In genomic region chr19:7628589-7629311, GRCh38 we compare ENCODE assay signal across 8 cellular contexts. TPM values are rescaled to one million over a fixed set of nuclear protein-coding genes. Genes with fewer than 3 reads are reported as not detected.
A peak's percentile ranks its signal among the peaks of the same experiment; 100 is the strongest.
DNase-seq lines count a peak whose midpoint lies in the region; ATAC-seq and TF ChIP-seq lines count a peak whose summit lies in the region.

No MANE protein-coding gene starts in this region.

- intact Hi-C loops in activated T-helper 2 cell treated with anti-CD3 and anti-CD28 coated beads, Interferon-gamma antibody, Interleukin-2, Interleukin-4, amounts not matched to agents 10 μg/mL and 5 μg/mL and 100 μg/mL, durations not matched to agents 14 hours and 24 hours and 36 hours (cut with micrococcal nuclease): loop anchor here (1.0 to 2.0 kb wide), 3 partner anchors 52 to 201 kb away; partner anchors contain the start of gene TRAPPC5

- peak overlapping the region; percentile 98 for H3K27ac Mint-ChIP-seq in activated T-helper 2 cell treated with anti-CD3 and anti-CD28 coated beads, Interferon-gamma antibody, Interleukin-2, Interleukin-4, amounts not matched to agents 10 μg/mL and 5 μg/mL and 100 μg/mL, durations not matched to agents 14 hours and 24 hours and 36 hours
- peak overlapping the region; percentile 99 for H3K27ac Mint-ChIP-seq in stimulated activated effector memory CD8-positive, alpha-beta T cell treated with anti-CD3 and anti-CD28 coated beads, Interleukin-12 subunit alpha, Interleukin-12 subunit beta, amount 100 ng/mL, for 72 hours

- H3K4me1 Mint-ChIP-seq in activated T-helper 2 cell treated with anti-CD3 and anti-CD28 coated beads, Interferon-gamma antibody, Interleukin-2, Interleukin-4, amounts not matched to agents 10 μg/mL and 5 μg/mL and 100 μg/mL, durations not matched to agents 14 hours and 24 hours and 36 hours (ENCODE audit: low read depth): peaks cover 24% of the 10 kb centered on the region
- peaks cover 37% of the 10 kb centered on the region for H3K4me1 Mint-ChIP-seq in stimulated activated effector memory CD8-positive, alpha-beta T cell treated with anti-CD3 and anti-CD28 coated beads, Interleukin-12 subunit alpha, Interleukin-12 subunit beta, amount 100 ng/mL, for 72 hours

- DNase-seq in activated T-helper 2 cell treated with anti-CD3 and anti-CD28 coated beads, Interferon-gamma antibody, Interleukin-2, Interleukin-4, amounts not matched to agents 10 μg/mL and 5 μg/mL and 100 μg/mL, durations not matched to agents 14 hours and 24 hours and 36 hours (ENCODE audit: low spot score): no peak
- DNase-seq in iPS DF 6.9 (ENCODE audit: low read depth, low spot score) (no peak), SHP77 (lab: John Stamatoyannopoulos, UW) (no peak), erythroblast (lab: John Stamatoyannopoulos, UW) (no peak), mesenteric fat pad (ENCODE audit: low spot score) (no peak)
- no peak for DNase-seq in stimulated activated effector memory CD8-positive, alpha-beta T cell treated with anti-CD3 and anti-CD28 coated beads, Interleukin-12 subunit alpha, Interleukin-12 subunit beta, amount 100 ng/mL, for 72 hours (ENCODE audit: low spot score in 2 of 2)
- no peak for DNase-seq in central memory CD4-positive, alpha-beta T cell

- WGBS in iPS DF 6.9 (ENCODE audit: insufficient coverage, insufficient read length): no CpG with 5 or more reads among the region's 15 CpGs

- POLR2A ChIA-PET in HEK293 (lab: Yijun Ruan, JAX): interaction anchor here (0.6 to 1.9 kb wide), 7 partner anchors 9 to 551 kb away, joined by 3 to 14 read pairs (median 7); partner anchors contain the start of gene CAMSAP3

- H3K36me3 ChIP-seq in HEK293 (ENCODE audit: control insufficient read depth in 2 of 2, insufficient read depth in 1 of 2, low read length in 2 of 2) (peaks cover 0 to 47% of the 10 kb centered on the region in 2 experiments; a peak in 2 of 3 replicates), iPS DF 6.9 (ENCODE audit: control insufficient read depth, insufficient read depth, low read length) (peaks cover 18% of the 10 kb centered on the region; the same call in 1 of the 2 replicates)

- no peaks in the 10 kb centered on the region for H3K27me3 Mint-ChIP-seq in activated T-helper 2 cell treated with anti-CD3 and anti-CD28 coated beads, Interferon-gamma antibody, Interleukin-2, Interleukin-4, amounts not matched to agents 10 μg/mL and 5 μg/mL and 100 μg/mL, durations not matched to agents 14 hours and 24 hours and 36 hours (ENCODE audit: low read depth)

- H3K27ac ChIP-seq in HEK293 (ENCODE audit: extremely low read depth, low read depth, low read length) (no peak overlapping the region), iPS DF 6.9 (ENCODE audit: low read length) (no peak overlapping the region)

- H3K36me3 Mint-ChIP-seq in activated T-helper 2 cell treated with anti-CD3 and anti-CD28 coated beads, Interferon-gamma antibody, Interleukin-2, Interleukin-4, amounts not matched to agents 10 μg/mL and 5 μg/mL and 100 μg/mL, durations not matched to agents 14 hours and 24 hours and 36 hours (ENCODE audit: low read depth): peaks cover 22% of the 10 kb centered on the region
- H3K36me3 Mint-ChIP-seq in stimulated activated effector memory CD8-positive, alpha-beta T cell treated with anti-CD3 and anti-CD28 coated beads, Interleukin-12 subunit alpha, Interleukin-12 subunit beta, amount 100 ng/mL, for 72 hours: peaks cover 73% of the 10 kb centered on the region

- peak overlapping the region; percentile 98 for H3K4me3 Mint-ChIP-seq in activated T-helper 2 cell treated with anti-CD3 and anti-CD28 coated beads, Interferon-gamma antibody, Interleukin-2, Interleukin-4, amounts not matched to agents 10 μg/mL and 5 μg/mL and 100 μg/mL, durations not matched to agents 14 hours and 24 hours and 36 hours (ENCODE audit: low read depth)
- peak overlapping the region; percentile 95 for H3K4me3 Mint-ChIP-seq in stimulated activated effector memory CD8-positive, alpha-beta T cell treated with anti-CD3 and anti-CD28 coated beads, Interleukin-12 subunit alpha, Interleukin-12 subunit beta, amount 100 ng/mL, for 72 hours

- H3K4me1 ChIP-seq in HEK293 (ENCODE audit: control insufficient read depth, insufficient read depth, low read length): peaks cover 4% of the 10 kb centered on the region; the same call in 1 of the 2 replicates
- no peaks in the 10 kb centered on the region; the same call in 1 of the 2 replicates for H3K4me1 ChIP-seq in iPS DF 6.9 (ENCODE audit: control insufficient read depth, insufficient read depth, low read length)

- CTCF ChIA-PET in HEK293 (lab: Yijun Ruan, JAX): interaction anchor here (0.6 kb wide), 1 partner anchor 224 kb away, joined by 3 read pairs; no protein-coding TSS in a partner anchor

- peak overlapping the region; percentile 91 for H3K4me3 ChIP-seq in HEK293 (ENCODE audit: low read depth, low read length)
- peak overlapping the region; percentile 89 for H3K4me3 ChIP-seq in iPS DF 6.9 (ENCODE audit: low read length)

- TF ChIP-seq CTCF in HEK293 (tag by site-specific recombination; IDR thresholded peaks at IDR 0.05): no peak

- no peaks in the 10 kb centered on the region; the same call in 1 of the 2 replicates for H3K27me3 ChIP-seq in iPS DF 6.9 (ENCODE audit: control insufficient read depth, insufficient read depth, low read length)

- H3K9me3 ChIP-seq in HEK293 (ENCODE audit: control insufficient read depth, insufficient read depth, low read depth, low read length): no peaks in the 10 kb centered on the region
- no peaks in the 10 kb centered on the region for H3K9me3 ChIP-seq in iPS DF 6.9 (ENCODE audit: control insufficient read depth, insufficient read depth, low read length)

- H3K9me3 Mint-ChIP-seq in activated T-helper 2 cell treated with anti-CD3 and anti-CD28 coated beads, Interferon-gamma antibody, Interleukin-2, Interleukin-4, amounts not matched to agents 10 μg/mL and 5 μg/mL and 100 μg/mL, durations not matched to agents 14 hours and 24 hours and 36 hours: no peaks in the 10 kb centered on the region
- no peaks in the 10 kb centered on the region for H3K9me3 Mint-ChIP-seq in stimulated activated effector memory CD8-positive, alpha-beta T cell treated with anti-CD3 and anti-CD28 coated beads, Interleukin-12 subunit alpha, Interleukin-12 subunit beta, amount 100 ng/mL, for 72 hours

- no peak for TF ChIP-seq POLR2A in erythroblast (IDR thresholded peaks at IDR 0.05; ENCODE audit: low read length)

- ATAC-seq in stimulated activated effector memory CD8-positive, alpha-beta T cell treated with anti-CD3 and anti-CD28 coated beads, Interleukin-12 subunit alpha, Interleukin-12 subunit beta, amount 100 ng/mL, for 72 hours: no peak

TF ChIP-seq in HEK293, 187 proteins besides CTCF, POLR2A, EP300 and RAD21:
- TF ChIP-seq, protein P1, sequence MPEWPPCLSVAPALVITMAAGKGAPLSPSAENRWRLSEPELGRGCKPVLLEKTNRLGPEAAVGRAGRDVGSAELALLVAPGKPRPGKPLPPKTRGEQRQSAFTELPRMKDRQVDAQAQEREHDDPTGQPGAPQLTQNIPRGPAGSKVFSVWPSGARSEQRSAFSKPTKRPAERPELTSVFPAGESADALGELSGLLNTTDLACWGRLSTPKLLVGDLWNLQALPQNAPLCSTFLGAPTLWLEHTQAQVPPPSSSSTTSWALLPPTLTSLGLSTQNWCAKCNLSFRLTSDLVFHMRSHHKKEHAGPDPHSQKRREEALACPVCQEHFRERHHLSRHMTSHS (tag by site-specific recombination; IDR thresholded peaks at IDR 0.05): no peak
- TF ChIP-seq ZNF623 (tag by site-specific recombination; IDR thresholded peaks at IDR 0.05): 0 out of 2 replicates have a peak, but pooled peaks have one; percentile 11

RNA-seq across cellular contexts. Expression of gene XAB2, which starts 0.6 kb away (rescaled TPM):
- 43.0 and 44.3 TPM in 2 replicates for total RNA-seq in activated T-helper 2 cell treated with anti-CD3 and anti-CD28 coated beads, Interferon-gamma antibody, Interleukin-2, Interleukin-4, amounts not matched to agents 10 μg/mL and 5 μg/mL and 100 μg/mL, durations not matched to agents 14 hours and 24 hours and 36 hours
- 19.5 TPM for total RNA-seq in mesenteric fat pad

RNA-seq across cellular contexts. Expression of gene PET100, which starts 0.8 kb away (rescaled TPM):
- total RNA-seq in activated T-helper 2 cell treated with anti-CD3 and anti-CD28 coated beads, Interferon-gamma antibody, Interleukin-2, Interleukin-4, amounts not matched to agents 10 μg/mL and 5 μg/mL and 100 μg/mL, durations not matched to agents 14 hours and 24 hours and 36 hours: 95.7 and 113 TPM in 2 replicates
- total RNA-seq in mesenteric fat pad: 98.6 TPM

RNA-seq across cellular contexts. Expression of gene PCP2, which starts 4.8 kb away (rescaled TPM):
- 1.2 and 1.6 TPM in 2 replicates for total RNA-seq in activated T-helper 2 cell treated with anti-CD3 and anti-CD28 coated beads, Interferon-gamma antibody, Interleukin-2, Interleukin-4, amounts not matched to agents 10 μg/mL and 5 μg/mL and 100 μg/mL, durations not matched to agents 14 hours and 24 hours and 36 hours
- total RNA-seq in mesenteric fat pad: not detected

RNA-seq across cellular contexts. Expression of gene STXBP2, which starts 8.2 kb away (rescaled TPM):
- 96.3 and 104 TPM in 2 replicates for total RNA-seq in activated T-helper 2 cell treated with anti-CD3 and anti-CD28 coated beads, Interferon-gamma antibody, Interleukin-2, Interleukin-4, amounts not matched to agents 10 μg/mL and 5 μg/mL and 100 μg/mL, durations not matched to agents 14 hours and 24 hours and 36 hours
- total RNA-seq in mesenteric fat pad: 60.4 TPM

RNA-seq across cellular contexts. Expression of gene CAMSAP3, which starts 33.1 kb away (rescaled TPM):
- total RNA-seq in activated T-helper 2 cell treated with anti-CD3 and anti-CD28 coated beads, Interferon-gamma antibody, Interleukin-2, Interleukin-4, amounts not matched to agents 10 μg/mL and 5 μg/mL and 100 μg/mL, durations not matched to agents 14 hours and 24 hours and 36 hours: 0.23 and 0.55 TPM in 2 replicates
- total RNA-seq in mesenteric fat pad: 0.32 TPM
